In genomic region chr1:186864296-186864695, GRCh38 we compare ENCODE assay signal across 17 cellular contexts. TPM values are rescaled to one million over a fixed set of nuclear protein-coding genes. Genes with fewer than 3 reads are reported as not detected.
DNase-seq lines count a peak whose midpoint lies in the region; ATAC-seq and TF ChIP-seq lines count a peak whose summit lies in the region.
"Had no signal": no experiment of that assay in that cellular context is flagged by ENCODE, and none has a peak within 500 bp of the region (broad histone marks: within the 10 kb centered on the region; RNA-seq: fewer than 3 reads in every experiment).

No MANE protein-coding gene starts in this region.

- no peak overlapping the region for H3K4me3 Mint-ChIP-seq in activated naive CD8-positive, alpha-beta T cell treated with anti-CD3 and anti-CD28 coated beads for 36 hours
- H3K4me3 Mint-ChIP-seq: IgD-negative memory B cell had no signal

- POLR2A ChIA-PET in PC-3 (lab: Charles Lee; ENCODE audit: unreplicated experiment): no interaction called here

- H3F3A ChIP-seq in PC-3 (ENCODE audit: low read length, unreplicated experiment): no peaks in the 10 kb centered on the region

- H3K4me3 ChIP-seq in AG10803 (ENCODE audit: low read length): no peak overlapping the region
- H3K4me3 ChIP-seq in PC-3 (ENCODE audit: low read length): no peak overlapping the region

- ATAC-seq in PC-3 (no peak), HG03520 (IDR thresholded peaks at IDR 0.05; ENCODE audit: unreplicated experiment) (no peak), GM19395 (IDR thresholded peaks at IDR 0.05; ENCODE audit: unreplicated experiment) (no peak)

- no peaks in the 10 kb centered on the region for H3K79me2 ChIP-seq in PC-3 (ENCODE audit: low read length)

- no TSS peak for BruUV-seq in PC-3 (replicated peaks; lab: Mats Ljungman, UMichigan)

- no peaks in the 10 kb centered on the region for H3K27me3 ChIP-seq in PC-3 (ENCODE audit: low read length)

- no peak overlapping the region for H2AFZ ChIP-seq in PC-3 (ENCODE audit: low read length)

- H3K9me2 ChIP-seq in PC-3 (replicated peaks; ENCODE audit: low read length): no peaks in the 10 kb centered on the region

- no peaks in the 10 kb centered on the region for H3K36me3 Mint-ChIP-seq in activated naive CD8-positive, alpha-beta T cell treated with anti-CD3 and anti-CD28 coated beads for 36 hours
- H3K36me3 Mint-ChIP-seq: IgD-negative memory B cell had no signal

- CTCF ChIA-PET in PC-3 (lab: Charles Lee): no interaction called here

- H4K20me1 ChIP-seq in PC-3 (ENCODE audit: low read length): no peaks in the 10 kb centered on the region

- H3K9ac ChIP-seq in PC-3 (ENCODE audit: low read length): no peak overlapping the region

- peaks cover 2% of the 10 kb centered on the region for H3K9me3 Mint-ChIP-seq in activated naive CD8-positive, alpha-beta T cell treated with anti-CD3 and anti-CD28 coated beads for 36 hours
- H3K9me3 Mint-ChIP-seq: IgD-negative memory B cell had no signal

- peak; percentile 40 for DNase-seq in AG10803 (ENCODE audit: low read depth)
- DNase-seq in HT1080 (ENCODE audit: low read depth): peak; percentile 6
- DNase-seq in PC-3: peak; percentile 7
- DNase-seq in fibroblast of gingiva (ENCODE audit: low read depth): peak; percentile 51
- DNase-seq in activated naive CD8-positive, alpha-beta T cell treated with anti-CD3 and anti-CD28 coated beads for 36 hours: no peak
- DNase-seq in HuH-7 (ENCODE audit: low spot score): no peak
- DNase-seq: Caco-2, DMS79 treated with DMSO at 0.1 percent for 48 hours, H7, NCI-H1105 treated with DMSO at 0.1 percent for 48 hours, NCI-H187, NCI-H82, SIG-M5 had no signal

- peaks cover 8% of the 10 kb centered on the region for H3K4me1 Mint-ChIP-seq in activated naive CD8-positive, alpha-beta T cell treated with anti-CD3 and anti-CD28 coated beads for 36 hours

- intact Hi-C loops in PC-3 (cut with micrococcal nuclease): no loop called here

- no peak overlapping the region for H3K27ac Mint-ChIP-seq in activated naive CD8-positive, alpha-beta T cell treated with anti-CD3 and anti-CD28 coated beads for 36 hours
- H3K27ac Mint-ChIP-seq: IgD-negative memory B cell had no signal

- H3K9me3 ChIP-seq in PC-3 (ENCODE audit: low read length): no peaks in the 10 kb centered on the region
- H3K9me3 ChIP-seq: Caco-2 had no signal

- H3K36me3 ChIP-seq in PC-3 (ENCODE audit: low read depth, low read length): no peaks in the 10 kb centered on the region

- H3K27me3 Mint-ChIP-seq in activated naive CD8-positive, alpha-beta T cell treated with anti-CD3 and anti-CD28 coated beads for 36 hours: peaks cover 17% of the 10 kb centered on the region
- H3K27me3 Mint-ChIP-seq: IgD-negative memory B cell had no signal

- no peaks in the 10 kb centered on the region for H3K4me1 ChIP-seq in PC-3 (ENCODE audit: insufficient read depth, low read length)
- H3K4me1 ChIP-seq: Caco-2 had no signal

- no peak overlapping the region for H3K4me2 ChIP-seq in PC-3 (ENCODE audit: low read length)

- no peak overlapping the region for H3K27ac ChIP-seq in PC-3 (ENCODE audit: low read length)
- H3K27ac ChIP-seq: C4-2B had no signal

- no peak for TF ChIP-seq CTCF in AG10803 (conservative IDR thresholded peaks at IDR 0.05; ENCODE audit: low read length)
- TF ChIP-seq CTCF in PC-3 (conservative IDR thresholded peaks at IDR 0.05; ENCODE audit: low read depth, low read length): no peak

RNA-seq across cellular contexts. Expression of gene PLA2G4A, which starts 35.5 kb away (rescaled TPM):
- 0.34 and 0.47 TPM in 2 replicates for total RNA-seq in HT1080 (2014; rRNA removed; shearing (Covaris generic))
- 0.74 and 1.1 TPM in 2 replicates for polyA plus RNA-seq in HT1080 (2015; cell fraction: cytosol; rRNA removed)
- polyA plus RNA-seq in HT1080 (2015; cell fraction: nucleus; rRNA removed): 4.2 and 4.5 TPM in 2 replicates
- total RNA-seq in PC-3 (2014; rRNA removed): 1.3 and 2.3 TPM in 2 replicates
- total RNA-seq in activated naive CD8-positive, alpha-beta T cell treated with anti-CD3 and anti-CD28 coated beads for 36 hours: under 1 TPM; 0.37 to 0.48 TPM

Comparison
In these comparisons a context has a peak if more than half of its experiments do, and no peak if none do; other contexts are left out.
1. DNase-seq: peak in AG10803 (single experiment), HT1080 (single experiment), PC-3 (single experiment) and fibroblast of gingiva (single experiment); none in activated naive CD8-positive, alpha-beta T cell treated with anti-CD3 and anti-CD28 coated beads for 36 hours (single experiment) and HuH-7 (single experiment).